In the genomic region with DNA sequence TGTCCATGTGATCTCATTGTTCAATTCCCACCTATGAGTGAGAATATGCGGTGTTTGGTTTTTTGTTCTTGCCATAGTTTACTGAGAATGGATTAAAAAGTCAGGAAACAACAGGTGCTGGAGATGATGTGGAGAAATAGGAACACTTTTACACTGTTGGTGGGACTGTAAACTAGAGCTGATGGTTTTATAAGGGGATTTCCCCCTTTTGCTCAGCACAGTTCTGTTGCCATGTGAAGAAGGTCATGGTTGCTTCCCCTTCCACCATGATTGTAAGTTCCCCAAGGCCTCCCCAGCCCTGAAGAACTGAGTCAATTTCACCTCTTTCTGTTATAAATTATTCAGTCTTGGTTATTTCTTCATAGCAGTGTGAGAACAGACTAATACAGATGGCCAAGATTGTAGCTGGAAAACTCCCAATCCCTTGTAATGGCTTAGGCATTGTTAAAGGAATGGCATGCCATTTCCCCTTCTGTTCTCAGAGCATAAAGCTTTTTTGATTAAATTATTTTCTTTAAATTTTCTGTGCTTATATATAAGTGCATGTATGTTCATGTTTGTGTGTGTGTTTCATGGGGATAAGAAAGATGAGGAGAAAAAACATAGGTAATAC, we compare ENCODE assay signal across 17 cellular contexts.
DNase-seq lines count a peak whose midpoint lies in the region; ATAC-seq, FAIRE-seq and TF ChIP-seq lines count a peak whose summit lies in the region.
"Had no signal": no experiment of that assay in that cellular context is flagged by ENCODE, and none has a peak within 500 bp of the region (broad histone marks: within the 10 kb centered on the region; RNA-seq: fewer than 3 reads in every experiment).

No MANE protein-coding gene starts in this region.

- no peak for TF ChIP-seq POLR2A in GM12878 (IDR thresholded peaks at IDR 0.05; ENCODE audit: low read depth, low read length)

- H3K36me3 Mint-ChIP-seq in activated CD4-positive, alpha-beta T cell treated with anti-CD3 and anti-CD28 coated beads for 36 hours (ENCODE audit: low read depth) = peaks cover 16% of the 10 kb centered on the region
- peaks cover 6 to 13% of the 10 kb centered on the region in 2 donors for H3K36me3 Mint-ChIP-seq in stimulated activated naive B cell treated with anti-CD40 and anti-IgM and Interleukin-4, amounts not matched to agents 10 μg/mL and 1 μg/mL and 100 μg/mL, for 72 hours
- H3K36me3 Mint-ChIP-seq in type B pancreatic cell = no peaks in the 10 kb centered on the region

- H3K9me3 Mint-ChIP-seq in activated CD4-positive, alpha-beta T cell treated with anti-CD3 and anti-CD28 coated beads for 36 hours (ENCODE audit: low read depth) = peaks cover 5% of the 10 kb centered on the region
- peaks cover 3% of the 10 kb centered on the region in 2 donors for H3K9me3 Mint-ChIP-seq in stimulated activated naive B cell treated with anti-CD40 and anti-IgM and Interleukin-4, amounts not matched to agents 10 μg/mL and 1 μg/mL and 100 μg/mL, for 72 hours
- peaks cover 2% of the 10 kb centered on the region for H3K9me3 Mint-ChIP-seq in type B pancreatic cell

- H3K27ac Mint-ChIP-seq in activated CD4-positive, alpha-beta T cell treated with anti-CD3 and anti-CD28 coated beads for 36 hours = peak overlapping the region; percentile 8
- H3K27ac Mint-ChIP-seq in stimulated activated naive B cell treated with anti-CD40 and anti-IgM and Interleukin-4, amounts not matched to agents 10 μg/mL and 1 μg/mL and 100 μg/mL, for 72 hours = no peak overlapping the region
- H3K27ac Mint-ChIP-seq in type B pancreatic cell = no peak overlapping the region

- CTCF ChIA-PET in activated CD4-positive, alpha-beta T cell treated with anti-CD3 and anti-CD28 coated beads for 36 hours (lab: Charles Lee) = no interaction called here
- CTCF ChIA-PET in GM12878 (lab: Yijun Ruan, JAX) = interaction anchor here (0.6 kb wide), 1 partner anchor 20 kb away, joined by 3 read pairs; no protein-coding TSS in a partner anchor

- no peak overlapping the region for H3K4me3 ChIP-seq in GM12878
- no peak overlapping the region for H3K4me3 ChIP-seq in colonic mucosa
- H3K4me3 ChIP-seq: BLaER1 treated with 17β-estradiol and CSF1 and Interleukin-3, amounts not matched to agents 10 nM and 100 nM had no signal

- H3K27ac ChIP-seq in GM12878 (ENCODE audit: control insufficient read depth, insufficient read depth) (no peak overlapping the region), colonic mucosa (no peak overlapping the region)
- H3K27ac ChIP-seq: BLaER1 treated with 17β-estradiol and CSF1 and Interleukin-3, amounts not matched to agents 10 nM and 100 nM had no signal

- H3K4me1 ChIP-seq in GM12878 (ENCODE audit: control insufficient read depth, insufficient read depth, low read length) (no peaks in the 10 kb centered on the region), colonic mucosa (no peaks in the 10 kb centered on the region)

- H3K4me3 Mint-ChIP-seq in activated CD4-positive, alpha-beta T cell treated with anti-CD3 and anti-CD28 coated beads for 36 hours = no peak overlapping the region
- no peak overlapping the region for H3K4me3 Mint-ChIP-seq in stimulated activated naive B cell treated with anti-CD40 and anti-IgM and Interleukin-4, amounts not matched to agents 10 μg/mL and 1 μg/mL and 100 μg/mL, for 72 hours
- H3K4me3 Mint-ChIP-seq in type B pancreatic cell = no peak overlapping the region

- FAIRE-seq in GM12878 (lab: Jason Lieb, UNC) = no peak

- in situ Hi-C loops in GM12878 (cut with MboI) = no loop called here

- ATAC-seq in activated CD4-positive, alpha-beta T cell treated with anti-CD3 and anti-CD28 coated beads for 36 hours = peak; percentile 71
- peak; percentile 48; the same call in 2 of the 3 replicates for ATAC-seq in GM12878
- peak; percentile 89 to 91 for ATAC-seq in stimulated activated naive B cell treated with anti-CD40 and anti-IgM and Interleukin-4, amounts not matched to agents 10 μg/mL and 1 μg/mL and 100 μg/mL, for 72 hours (replicated peaks)
- no peak for ATAC-seq in GM18498 (IDR thresholded peaks at IDR 0.05; ENCODE audit: unreplicated experiment)

- H3K9ac ChIP-seq in GM12878 (ENCODE audit: control insufficient read depth, insufficient read depth, low read length) (no peak overlapping the region), colonic mucosa (ENCODE audit: low read depth in 2 of 2, low read length in 2 of 2) (no peak overlapping the region)
- H3K9ac ChIP-seq: BLaER1 treated with 17β-estradiol and CSF1 and Interleukin-3, amounts not matched to agents 10 nM and 100 nM had no signal

- no peak for TF ChIP-seq CTCF in GM12878 (IDR thresholded peaks at IDR 0.05 in 2 of 3, conservative IDR thresholded peaks at IDR 0.05 in 1 of 3; ENCODE audit: control insufficient read depth in 2 of 3, extremely low read depth in 1 of 3, insufficient read depth in 1 of 3, low read depth in 3 of 3, low read length in 3 of 3)
- TF ChIP-seq CTCF in colonic mucosa (IDR thresholded peaks at IDR 0.05) = no peak
- TF ChIP-seq CTCF in type B pancreatic cell (conservative IDR thresholded peaks at IDR 0.05) = no peak

- H4K20me1 ChIP-seq in GM12878 (ENCODE audit: control insufficient read depth, insufficient read depth) = no peaks in the 10 kb centered on the region
- H4K20me1 ChIP-seq: BLaER1 treated with 17β-estradiol and CSF1 and Interleukin-3, amounts not matched to agents 10 nM and 100 nM had no signal

- 86% methylated on average over 1 of the region's 1 CpG for WGBS in GM12878 (ENCODE audit: insufficient coverage, insufficient replicate concordance, low lambda C conversion rate, missing lambda C conversion rate)

- no TSS peak for BruUV-seq in GM12878 (replicated peaks; lab: Mats Ljungman, UMichigan)

- H3K27me3 ChIP-seq in GM12878 (replicated peaks in 1 of 2; ENCODE audit: control insufficient read depth in 2 of 2, insufficient read depth in 2 of 2, low read length in 1 of 2) = no peaks in the 10 kb centered on the region
- no peaks in the 10 kb centered on the region for H3K27me3 ChIP-seq in colonic mucosa
- H3K27me3 ChIP-seq: BLaER1 treated with 17β-estradiol and CSF1 and Interleukin-3, amounts not matched to agents 10 nM and 100 nM had no signal

- H3K4me2 ChIP-seq in GM12878 (ENCODE audit: control insufficient read depth, insufficient read depth) = no peak overlapping the region

- TF ChIP-seq EP300 in GM12878 (IDR thresholded peaks at IDR 0.05; ENCODE audit: borderline replicate concordance in 1 of 2, control insufficient read depth in 1 of 2, low read depth in 2 of 2, low read length in 2 of 2) = no peak

- H2AFZ ChIP-seq in GM12878 (ENCODE audit: control insufficient read depth, low read depth, low read length) = no peak overlapping the region

- H3K36me3 ChIP-seq in GM12878 (ENCODE audit: control insufficient read depth in 2 of 2, insufficient read depth in 2 of 2, low read length in 1 of 2) (no peaks in the 10 kb centered on the region), colonic mucosa (no peaks in the 10 kb centered on the region)

- peaks cover 29% of the 10 kb centered on the region for H3K4me1 Mint-ChIP-seq in activated CD4-positive, alpha-beta T cell treated with anti-CD3 and anti-CD28 coated beads for 36 hours
- peaks cover 4 to 10% of the 10 kb centered on the region in 2 donors for H3K4me1 Mint-ChIP-seq in stimulated activated naive B cell treated with anti-CD40 and anti-IgM and Interleukin-4, amounts not matched to agents 10 μg/mL and 1 μg/mL and 100 μg/mL, for 72 hours
- no peaks in the 10 kb centered on the region for H3K4me1 Mint-ChIP-seq in type B pancreatic cell (ENCODE audit: unreplicated experiment)

- no peaks in the 10 kb centered on the region for H3K27me3 Mint-ChIP-seq in activated CD4-positive, alpha-beta T cell treated with anti-CD3 and anti-CD28 coated beads for 36 hours
- H3K27me3 Mint-ChIP-seq in stimulated activated naive B cell treated with anti-CD40 and anti-IgM and Interleukin-4, amounts not matched to agents 10 μg/mL and 1 μg/mL and 100 μg/mL, for 72 hours = no peaks in the 10 kb centered on the region
- H3K27me3 Mint-ChIP-seq in type B pancreatic cell = no peaks in the 10 kb centered on the region

- POLR2A ChIA-PET in activated CD4-positive, alpha-beta T cell treated with anti-CD3 and anti-CD28 coated beads for 36 hours (lab: Charles Lee) = no interaction called here
- POLR2A ChIA-PET in GM12878 (lab: Charles Lee) = no interaction called here

- H3K9me3 ChIP-seq in GM12878 (replicated peaks; ENCODE audit: control insufficient read depth, insufficient read depth, low read length) (no peaks in the 10 kb centered on the region), colonic mucosa (no peaks in the 10 kb centered on the region)

- SMC1A ChIA-PET in GM12878 (lab: Charles Lee; ENCODE audit: uncharacterized antibody, unreplicated experiment) = no interaction called here

- no peak for DNase-seq in activated CD4-positive, alpha-beta T cell treated with anti-CD3 and anti-CD28 coated beads for 36 hours
- DNase-seq in activated CD4-positive, alpha-beta T cell treated with anti-CD3 and anti-CD28 coated beads, Interleukin-2, amount 50 U/mL, for 1 hour = no peak
- DNase-seq in GM04504 (ENCODE audit: low read depth) (peak; percentile 34), GM12878 (ENCODE audit: low read depth, low spot score) (no peak), colonic mucosa (no peak), type B pancreatic cell (ENCODE audit: extremely low spot score, unreplicated experiment) (no peak)
- no peak for DNase-seq in stimulated activated naive B cell treated with anti-CD40 and anti-IgM and Interleukin-4, amounts not matched to agents 10 μg/mL and 1 μg/mL and 100 μg/mL, for 72 hours
- DNase-seq: 8988T, DND-41, GDM1, HCEC 1CT, NCI-H1105 treated with DMSO at 0.1 percent for 48 hours, NCI-H1694 treated with DMSO at 0.1 percent for 48 hours, NCI-H446, RPMI8226 had no signal

- no peak for TF ChIP-seq RAD21 in GM12878 (IDR thresholded peaks at IDR 0.05; ENCODE audit: insufficient read depth, low read depth, low read length)

- no peaks in the 10 kb centered on the region for H3K79me2 ChIP-seq in GM12878 (ENCODE audit: control insufficient read depth, insufficient read depth, low read length)

- intact Hi-C loops in activated CD4-positive, alpha-beta T cell treated with anti-CD3 and anti-CD28 coated beads for 36 hours (cut with DNase I, micrococcal nuclease) = no loop called here
- intact Hi-C loops in GM12878 (cut with micrococcal nuclease; ENCODE audit: unreplicated experiment) (no loop called here), colonic mucosa (cut with DNase I) (no loop called here)

- RAD21 ChIA-PET in GM12878 (lab: Charles Lee; ENCODE audit: unreplicated experiment) = no interaction called here

TF ChIP-seq in GM12878, 131 proteins besides CTCF, POLR2A, EP300 and RAD21:
- TF ChIP-seq YY1 (IDR thresholded peaks at IDR 0.05; ENCODE audit: low read depth, low read length) = 0 out of 2 replicates have a peak, but pooled peaks have one; percentile 39
- TF ChIP-seq MXI1 (IDR thresholded peaks at IDR 0.05; ENCODE audit: low read depth, low read length) = no peak
